In the genomic region with DNA sequence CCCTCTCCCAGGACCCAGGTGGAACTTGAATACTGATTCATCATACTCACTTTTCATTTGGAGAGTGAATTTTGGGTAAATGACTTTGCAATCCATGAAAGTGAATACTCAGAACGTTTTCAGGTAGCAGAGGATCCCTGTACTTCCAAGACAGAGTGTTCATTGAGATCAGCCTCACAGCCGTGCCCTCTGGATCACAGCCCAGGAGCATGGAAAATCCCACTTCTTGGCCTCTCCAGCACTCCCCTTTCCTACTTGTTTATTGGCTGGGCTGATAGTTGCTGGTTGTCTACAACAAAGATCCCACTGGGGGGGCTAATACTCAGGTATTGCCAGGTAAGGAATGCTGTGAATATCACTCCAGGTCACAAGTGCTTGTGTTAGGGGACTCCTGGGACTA, we compare ENCODE assay signal across 23 cellular contexts. TPM values are rescaled to one million over a fixed set of nuclear protein-coding genes. Genes with fewer than 3 reads are reported as not detected.
DNase-seq lines count a peak whose midpoint lies in the region; ATAC-seq and TF ChIP-seq lines count a peak whose summit lies in the region.
"Had no signal": no experiment of that assay in that cellular context is flagged by ENCODE, and none has a peak within 500 bp of the region (broad histone marks: within the 10 kb centered on the region; RNA-seq: fewer than 3 reads in every experiment).

No MANE protein-coding gene starts in this region.

- no peak overlapping the region for H3K9ac ChIP-seq in H9 (ENCODE audit: extremely low read depth, insufficient read length, low read length)
- H3K9ac ChIP-seq in endodermal cell (ENCODE audit: extremely low read depth, low read length, poor library complexity, severe bottlenecking), result no peak overlapping the region

- no peak overlapping the region for H3K27ac ChIP-seq in H9 (ENCODE audit: insufficient read length, low read depth, low read length)
- no peak overlapping the region for H3K27ac ChIP-seq in endodermal cell (ENCODE audit: low read depth, low read length)
- H3K27ac ChIP-seq: SJCRH30 had no signal

- no peak overlapping the region for H3K18ac ChIP-seq in H9 (ENCODE audit: insufficient read length, low read depth, low read length)

- DNase-seq in H9, result no peak
- peak; percentile 26 for DNase-seq in astrocyte of the hippocampus (ENCODE audit: low read depth, low spot score)
- DNase-seq in endodermal cell, result peak; percentile 46
- peak; percentile 26 for DNase-seq in pons (ENCODE audit: low spot score)
- DNase-seq in SKM-1 (lab: John Stamatoyannopoulos, UW; ENCODE audit: unreplicated experiment), result no peak
- DNase-seq: DMS153, Karpas-422, NCI-H1105, NCI-H146, NCI-H1930, NCI-H2107, NCI-H446, NCI-H524 treated with DMSO at 0.1 percent for 48 hours, NCI-H774, SJCRH30 had no signal

- H3K27ac Mint-ChIP-seq in H9, result no peak overlapping the region
- H3K27ac Mint-ChIP-seq in endodermal cell, result no peak overlapping the region

- H2BK5ac ChIP-seq in H9 (ENCODE audit: insufficient read length, low read length), result no peak overlapping the region

- H3K27me3 Mint-ChIP-seq in H9 (ENCODE audit: low read depth) (peaks cover 17% of the 10 kb centered on the region), endodermal cell (ENCODE audit: insufficient read depth) (peaks cover 19% of the 10 kb centered on the region)

- H3T11ph ChIP-seq in H9 (ENCODE audit: low read length), result no peak overlapping the region

- no peak overlapping the region for H2AFZ ChIP-seq in H9 (ENCODE audit: low read length)

- H4K5ac ChIP-seq in H9 (ENCODE audit: insufficient read length, low read depth, low read length), result no peak overlapping the region

- H3K36me3 Mint-ChIP-seq in H9 (ENCODE audit: insufficient read depth in 1 of 3, low read depth in 3 of 3) (peaks cover 0 to 7% (median 2%) of the 10 kb centered on the region in 3 experiments; a peak in 2 of 7 replicates), endodermal cell (ENCODE audit: low read depth) (no peaks in the 10 kb centered on the region)

- no peaks in the 10 kb centered on the region for H3K36me3 ChIP-seq in endodermal cell (ENCODE audit: control insufficient read depth, insufficient read depth, low read length)
- H3K36me3 ChIP-seq: SJCRH30 had no signal

- H3K9me3 Mint-ChIP-seq in H9, result peaks cover 11 to 12% of the 10 kb centered on the region in 2 experiments; a peak in 4 of 5 replicates
- H3K9me3 Mint-ChIP-seq in endodermal cell, result peaks cover 13% of the 10 kb centered on the region

- H4K20me1 ChIP-seq in H9 (ENCODE audit: control insufficient read depth, insufficient read depth, insufficient read length), result no peaks in the 10 kb centered on the region

- H3K9me3 ChIP-seq in H9 (ENCODE audit: control insufficient read depth, low read depth, low read length) (peaks cover 7% of the 10 kb centered on the region), endodermal cell (ENCODE audit: control insufficient read depth, low read length) (peaks cover 7% of the 10 kb centered on the region)

- no peak overlapping the region for H2BK120ac ChIP-seq in H9 (ENCODE audit: low read depth, low read length, poor library complexity, severe bottlenecking)

- no peaks in the 10 kb centered on the region for H3K23me2 ChIP-seq in H9 (ENCODE audit: insufficient read length, low read depth, low read length, poor library complexity, severe bottlenecking)

- H4K8ac ChIP-seq in H9 (replicated peaks; ENCODE audit: insufficient read length, low read depth, low read length), result no peak overlapping the region

- no peak for ATAC-seq in HG02571 (IDR thresholded peaks at IDR 0.05; ENCODE audit: unreplicated experiment)
- no peak for ATAC-seq in GM19328 (IDR thresholded peaks at IDR 0.05; ENCODE audit: unreplicated experiment)
- ATAC-seq: HepG2, Right ventricle myocardium inferior, SK-N-SH treated with all-trans-retinoic acid at 6 μM for 48 hours had no signal

- H2AK5ac ChIP-seq in H9 (ENCODE audit: insufficient read length, low read length), result no peak overlapping the region

- no peak overlapping the region for H3K23ac ChIP-seq in H9 (ENCODE audit: insufficient read length, low read depth, low read length)

- H4K91ac ChIP-seq in H9 (ENCODE audit: insufficient read length, low read depth, low read length), result no peak overlapping the region

- no peaks in the 10 kb centered on the region for H3K79me1 ChIP-seq in H9 (ENCODE audit: insufficient read depth, low read depth, low read length, poor library complexity, severe bottlenecking)

- H3K4me3 Mint-ChIP-seq in H9 (no peak overlapping the region), endodermal cell (no peak overlapping the region)

- no peak overlapping the region for H3K14ac ChIP-seq in H9 (ENCODE audit: insufficient read depth, low read length)

- no peak overlapping the region for H3K4me2 ChIP-seq in H9 (ENCODE audit: insufficient read depth, insufficient read length, low read length)

- H3K4ac ChIP-seq in H9 (ENCODE audit: low read depth, low read length), result no peak overlapping the region

- H3K4me1 Mint-ChIP-seq in H9 (peaks cover 18 to 24% of the 10 kb centered on the region in 2 experiments), endodermal cell (peaks cover 4% of the 10 kb centered on the region)

- no peak overlapping the region for H2BK20ac ChIP-seq in H9 (ENCODE audit: low read depth, low read length, poor library complexity, severe bottlenecking)

- H3K27me3 ChIP-seq in H9 (ENCODE audit: insufficient read depth, low read length), result no peaks in the 10 kb centered on the region
- no peaks in the 10 kb centered on the region for H3K27me3 ChIP-seq in endodermal cell (ENCODE audit: control insufficient read depth, insufficient read depth, low read length, poor library complexity, severe bottlenecking)
- H3K27me3 ChIP-seq: SJCRH30 had no signal

- no peaks in the 10 kb centered on the region for H3K4me1 ChIP-seq in H9 (ENCODE audit: insufficient read depth, low read length)
- H3K4me1 ChIP-seq in endodermal cell (ENCODE audit: control insufficient read depth, insufficient read depth, low read length), result peaks cover 2% of the 10 kb centered on the region

- no peak overlapping the region for H2BK15ac ChIP-seq in H9 (ENCODE audit: low read depth, low read length)

- TF ChIP-seq CTCF in H9 (conservative IDR thresholded peaks at IDR 0.05) (0 out of 3 replicates have a peak, but pooled peaks have one; percentile 18), endodermal cell (conservative IDR thresholded peaks at IDR 0.05) (peak; percentile 13)

- no peak overlapping the region for H3K56ac ChIP-seq in H9 (ENCODE audit: insufficient read length, low read depth, low read length)

- WGBS in H9 (ENCODE audit: extremely low coverage, insufficient read length, low lambda C conversion rate), result no CpG with 5 or more reads among the region's 2 CpGs
- WGBS in endodermal cell (ENCODE audit: insufficient coverage in 1 of 2, insufficient read length in 1 of 2), 2 experiments, result 83 to 100% methylated on average over 2 of the region's 2 CpGs

- H2BK12ac ChIP-seq in H9 (ENCODE audit: insufficient read length, low read depth, low read length), result no peak overlapping the region

- H3K4me3 ChIP-seq in endodermal cell (ENCODE audit: low read length), result no peak overlapping the region
- H3K4me3 ChIP-seq: SJCRH30 had no signal

- H3K79me2 ChIP-seq in H9 (ENCODE audit: insufficient read depth, low read length), result no peaks in the 10 kb centered on the region

RNA-seq across cellular contexts. Expression of a gene that starts 5.9 kb away (rescaled TPM):
- total RNA-seq in H9 (2021) (0.90 and 0.98 TPM in 2 replicates), endodermal cell (under 1 TPM; 0.29 to 0.48 TPM)
- 5.4 TPM for polyA plus RNA-seq in endodermal cell (2013, experiment 1 of 2)
- 5.5 TPM for polyA plus RNA-seq in endodermal cell (2013, experiment 2 of 2)
- total RNA-seq: A172, HepG2, HT1080, SJCRH30 had no signal
- polyA plus RNA-seq: HepG2 had no signal

RNA-seq across cellular contexts. Expression of a gene that starts 17.4 kb away (rescaled TPM):
- 104 and 105 TPM in 2 replicates for total RNA-seq in H9 (2021)
- 100 to 1,000 TPM in 1 of 2 donors, 10 to 100 TPM in 1; 96.2 to 101 TPM for total RNA-seq in endodermal cell
- polyA plus RNA-seq in endodermal cell (2013, experiment 1 of 2), result 93.6 TPM
- polyA plus RNA-seq in endodermal cell (2013, experiment 2 of 2), result 85.7 TPM

RNA-seq across cellular contexts. Expression of a gene that starts 42.3 kb away (rescaled TPM):
- total RNA-seq in H9 (2021) (4.9 and 5.7 TPM in 2 replicates), endodermal cell (100 to 1,000 TPM; 115 to 120 TPM)
- 102 TPM for polyA plus RNA-seq in endodermal cell (2013, experiment 1 of 2)
- 140 TPM for polyA plus RNA-seq in endodermal cell (2013, experiment 2 of 2)
- total RNA-seq: A172, HT1080, RPMI7951, SJCRH30 had no signal
- polyA plus RNA-seq: HepG2 had no signal

Comparison
In these comparisons a context has a peak if more than half of its experiments do, and no peak if none do; other contexts are left out.
1. DNase-seq: peak in astrocyte of the hippocampus (single experiment), endodermal cell (single experiment) and pons (single experiment); none in H9 (single experiment) and SKM-1 (single experiment).
2. RNA of a gene that starts 42.3 kb away (total RNA-seq): 115 to 120 TPM in endodermal cell; 4.9 to 5.7 TPM in H9; every median in the first group is over 10 times any median in the second.